ENCODE assay signal across 6 cellular contexts in the genomic region with DNA sequence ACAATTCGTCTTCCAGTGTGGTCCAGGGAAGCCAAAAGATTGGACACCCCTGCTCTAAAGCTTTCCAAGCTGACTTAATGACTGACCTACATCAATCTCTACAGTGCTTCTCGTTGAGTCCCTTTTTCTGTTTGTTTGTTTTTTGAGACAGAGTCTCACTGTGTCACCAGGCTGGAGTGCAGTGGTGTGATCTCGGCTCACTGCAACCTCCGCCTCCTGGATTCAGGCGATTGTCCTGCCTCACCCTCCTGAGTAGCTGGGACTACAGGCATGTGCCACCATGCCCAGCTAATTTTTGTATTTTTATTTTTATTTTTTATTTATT. TPM values are rescaled to one million over a fixed set of nuclear protein-coding genes. Genes with fewer than 3 reads are reported as not detected.
DNase-seq lines count a peak whose midpoint lies in the region; ATAC-seq, FAIRE-seq and TF ChIP-seq lines count a peak whose summit lies in the region.
"Not testable (repeated sequence)": the region's sequence is repeated elsewhere in the genome, so short reads cannot be mapped to it uniquely, and the experiment has no call there.

No MANE protein-coding gene starts in this region.

- H3K36me3 ChIP-seq in HepG2 (replicated peaks in 1 of 2; ENCODE audit: control insufficient read depth in 1 of 2, insufficient read depth in 2 of 2, low read length in 2 of 2), result not testable (repeated sequence)

- not testable (repeated sequence) for H3K27ac Mint-ChIP-seq in WTC11
- H3K27ac Mint-ChIP-seq in type B pancreatic cell, result peak overlapping the region; percentile 39

- 7% methylated on average over 5 of the region's 5 CpGs for WGBS in HepG2 (ENCODE audit: low lambda C conversion rate)

- peak overlapping the region; percentile 91 for H3K9ac ChIP-seq in HepG2 (ENCODE audit: insufficient read depth, low read depth, low read length)

- H3K27ac ChIP-seq in HepG2 (ENCODE audit: extremely low read length, insufficient read depth, low read length), result peak overlapping the region; percentile 98

- in situ Hi-C loops in HepG2 (cut with HindIII; ENCODE audit: extremely low pct_ligation_motif_present, low pct_unique_long_range_greater_than_20kb), result not testable (repeated sequence)

- ATAC-seq in WTC11, result not testable (repeated sequence)
- peak; percentile 2; the same call in 1 of the 3 replicates for ATAC-seq in HepG2

- not testable (repeated sequence) for TF ChIP-seq CTCF in WTC11 (IDR thresholded peaks at IDR 0.05); HepG2 (CRISPR knock-in tag; IDR thresholded peaks at IDR 0.05); type B pancreatic cell (conservative IDR thresholded peaks at IDR 0.05)

- not testable (repeated sequence) for TF ChIP-seq EP300 in HepG2 (IDR thresholded peaks at IDR 0.05; ENCODE audit: low read depth in 2 of 2, low read length in 2 of 2); HepG2 (CRISPR knock-in tag; IDR thresholded peaks at IDR 0.05; ENCODE audit: borderline replicate concordance)

- H3K4me1 Mint-ChIP-seq in WTC11, result peaks cover 30% of the 10 kb centered on the region
- peaks cover 29% of the 10 kb centered on the region for H3K4me1 Mint-ChIP-seq in type B pancreatic cell (ENCODE audit: unreplicated experiment)

- peak overlapping the region in 2 of 3 experiments; percentile 4 to 73; a peak in 4 of 6 replicates for H3K4me3 ChIP-seq in HepG2 (replicated peaks in 1 of 3; ENCODE audit: insufficient read depth in 1 of 3, low read depth in 2 of 3, low read length in 3 of 3)

- CTCF ChIA-PET in WTC11 (lab: Charles Lee), result interaction anchor here (1.2 to 1.3 kb wide), 2 partner anchors 37 to 86 kb away, joined by 3 to 4 read pairs; no protein-coding TSS in a partner anchor
- CTCF ChIA-PET in HepG2 (lab: Yijun Ruan, JAX; ENCODE audit: low intra/inter-chr PET ratio, low total read pairs), result not testable (repeated sequence)

- not testable (repeated sequence) for H2AFZ ChIP-seq in HepG2 (ENCODE audit: low read length)

- H3K4me3 Mint-ChIP-seq in WTC11, type B pancreatic cell: not testable (repeated sequence)

- 0 out of 4 replicates have a peak, but pooled peaks of 1 of the 2 experiments have one; percentile 22 for TF ChIP-seq POLR2A in HepG2 (IDR thresholded peaks at IDR 0.05; ENCODE audit: insufficient read depth in 1 of 2, low read depth in 2 of 2, low read length in 2 of 2)

- not testable (repeated sequence) for TF ChIP-seq RAD21 in HepG2 (CRISPR knock-in tag; IDR thresholded peaks at IDR 0.05)

- H3K9me3 ChIP-seq in HepG2 (ENCODE audit: low read length), result not testable (repeated sequence)

- H3K36me3 Mint-ChIP-seq in WTC11, result peaks cover 11% of the 10 kb centered on the region
- not testable (repeated sequence) for H3K36me3 Mint-ChIP-seq in type B pancreatic cell

- not testable (repeated sequence) for H4K20me1 ChIP-seq in HepG2 (ENCODE audit: insufficient read depth, low read length)

- not testable (repeated sequence) for BruUV-seq in HepG2 (replicated peaks; lab: Mats Ljungman, UMichigan)

- DNase-seq in DMS153 (lab: John Stamatoyannopoulos, UW) (peak; percentile 39), NCI-H1092 treated with DMSO at 0.1 percent for 48 hours (lab: John Stamatoyannopoulos, UW) (peak; percentile 38), NCI-H69 (lab: John Stamatoyannopoulos, UW) (peak; percentile 40), HepG2 (ENCODE audit: low spot score) (peak; percentile 68)
- not testable (repeated sequence) for DNase-seq in WTC11 (ENCODE audit: low spot score); type B pancreatic cell (ENCODE audit: extremely low spot score, unreplicated experiment)

- peak overlapping the region; percentile 98 for H3K4me2 ChIP-seq in HepG2 (ENCODE audit: low read depth, low read length)

- H3K27me3 ChIP-seq in HepG2 (ENCODE audit: control insufficient read depth in 1 of 2, insufficient read depth in 2 of 2, low read length in 2 of 2), result not testable (repeated sequence)

- peaks cover 88% of the 10 kb centered on the region for H3K4me1 ChIP-seq in HepG2 (ENCODE audit: insufficient read depth, low read length)

- not testable (repeated sequence) for H3K27me3 Mint-ChIP-seq in WTC11 (ENCODE audit: low read depth); type B pancreatic cell

- not testable (repeated sequence) for H3K9me3 Mint-ChIP-seq in WTC11, type B pancreatic cell

- H3K79me2 ChIP-seq in HepG2 (ENCODE audit: insufficient read depth, low read length), result peaks cover 30% of the 10 kb centered on the region

- POLR2A ChIA-PET in WTC11 (lab: Charles Lee), result not testable (repeated sequence)
- POLR2A ChIA-PET in HepG2 (lab: Yijun Ruan, JAX), result interaction anchor here (0.8 to 4.4 kb wide), 10 partner anchors 8 to 137 kb away, joined by 3 to 111 read pairs (median 4); a partner anchor contains a TSS

- peak; percentile 47 for FAIRE-seq in HepG2 (lab: Jason Lieb, UNC)

- intact Hi-C loops in HepG2 (cut with micrococcal nuclease; ENCODE audit: unreplicated experiment), result loop anchor here (2.0 to 10.0 kb wide), 2 partner anchors 13 to 119 kb away; a partner anchor contains a TSS

RNA-seq across cellular contexts. Expression of a gene that starts 4.5 kb away (rescaled TPM):
- total RNA-seq in WTC11 (2021) (19.7 to 21.1 TPM (median 20.5 TPM) in 3 replicates), HepG2 (2016; rRNA removed; fragmentation: Illumina TruSeq; extraction: Trizol) (7.6 and 13.3 TPM in 2 replicates), type B pancreatic cell (ENCODE audit: low replicate concordance) (17.1 and 18.6 TPM in 2 replicates)
- total RNA-seq in HepG2 (2016; cell fraction: cytosol; rRNA removed; fragmentation: Illumina TruSeq; extraction: Trizol; ENCODE audit: low read depth), result 7.4 and 7.6 TPM in 2 replicates
- 6.9 and 15.0 TPM in 2 replicates for total RNA-seq in HepG2 (2016; cell fraction: insoluble cytoplasmic fraction; rRNA removed; fragmentation: Illumina TruSeq; extraction: Trizol)
- total RNA-seq in HepG2 (2016; cell fraction: membrane; rRNA removed; fragmentation: Illumina TruSeq; extraction: Trizol), result 13.7 and 13.8 TPM in 2 replicates
- total RNA-seq in HepG2 (2016; cell fraction: nucleus; rRNA removed; fragmentation: Illumina TruSeq; extraction: Trizol), result 16.9 and 26.9 TPM in 2 replicates
- polyA plus RNA-seq in HepG2 (2011; rRNA removed), result 37.5 and 55.7 TPM in 2 replicates
- polyA plus RNA-seq in HepG2 (2011; cell fraction: cytosol; rRNA removed), result 29.8 and 35.9 TPM in 2 replicates
- polyA plus RNA-seq in HepG2 (2011; cell fraction: nucleus; rRNA removed), result 186 and 193 TPM in 2 replicates
- polyA plus RNA-seq in HepG2 (2012), result 30.1 and 41.7 TPM in 2 replicates
- polyA plus RNA-seq in HepG2 (2016; cell fraction: cytosol; fragmentation: Illumina TruSeq; extraction: Trizol; ENCODE audit: low read depth), result 5.5 and 5.7 TPM in 2 replicates
- polyA plus RNA-seq in HepG2 (2016; cell fraction: insoluble cytoplasmic fraction; fragmentation: Illumina TruSeq; extraction: Trizol; ENCODE audit: low read depth), result 9.8 and 12.7 TPM in 2 replicates
- 11.2 and 11.5 TPM in 2 replicates for polyA plus RNA-seq in HepG2 (2016; cell fraction: membrane; fragmentation: Illumina TruSeq; extraction: Trizol; ENCODE audit: low read depth)
- 72.0 and 77.2 TPM in 2 replicates for polyA plus RNA-seq in HepG2 (2016; cell fraction: nucleus; fragmentation: Illumina TruSeq; extraction: Trizol; ENCODE audit: insufficient read depth, low read depth)
- polyA minus RNA-seq in HepG2 (2011; rRNA and poly(A)+ RNA removed; ENCODE audit: low replicate concordance), result 39.8 and 51.7 TPM in 2 replicates
- 21.2 and 22.1 TPM in 2 replicates for polyA minus RNA-seq in HepG2 (2011; cell fraction: cytosol; rRNA and poly(A)+ RNA removed)
- 47.1 and 54.0 TPM in 2 replicates for polyA minus RNA-seq in HepG2 (2011; cell fraction: nucleus; rRNA and poly(A)+ RNA removed)

RNA-seq across cellular contexts. Expression of a gene that starts 7.3 kb away (rescaled TPM):
- total RNA-seq in WTC11 (2021), result 90.5 to 98.7 TPM (median 90.8 TPM) in 3 replicates
- total RNA-seq in HepG2 (2016; rRNA removed; fragmentation: Illumina TruSeq; extraction: Trizol), result 45.7 and 106 TPM in 2 replicates
- total RNA-seq in HepG2 (2016; cell fraction: cytosol; rRNA removed; fragmentation: Illumina TruSeq; extraction: Trizol; ENCODE audit: low read depth), result 46.6 and 48.3 TPM in 2 replicates
- total RNA-seq in HepG2 (2016; cell fraction: insoluble cytoplasmic fraction; rRNA removed; fragmentation: Illumina TruSeq; extraction: Trizol), result 43.7 and 101 TPM in 2 replicates
- total RNA-seq in HepG2 (2016; cell fraction: membrane; rRNA removed; fragmentation: Illumina TruSeq; extraction: Trizol), result 27.1 and 30.3 TPM in 2 replicates
- 179 and 193 TPM in 2 replicates for total RNA-seq in HepG2 (2016; cell fraction: nucleus; rRNA removed; fragmentation: Illumina TruSeq; extraction: Trizol)
- 77.9 and 88.0 TPM in 2 replicates for polyA plus RNA-seq in HepG2 (2011; rRNA removed)
- polyA plus RNA-seq in HepG2 (2011; cell fraction: cytosol; rRNA removed), result 20.9 and 33.5 TPM in 2 replicates
- 552 and 945 TPM in 2 replicates for polyA plus RNA-seq in HepG2 (2011; cell fraction: nucleus; rRNA removed)
- polyA plus RNA-seq in HepG2 (2012), result 51.2 and 57.6 TPM in 2 replicates
- 6.7 and 7.8 TPM in 2 replicates for polyA plus RNA-seq in HepG2 (2016; cell fraction: cytosol; fragmentation: Illumina TruSeq; extraction: Trizol; ENCODE audit: low read depth)
- 40.2 and 46.3 TPM in 2 replicates for polyA plus RNA-seq in HepG2 (2016; cell fraction: insoluble cytoplasmic fraction; fragmentation: Illumina TruSeq; extraction: Trizol; ENCODE audit: low read depth)
- polyA plus RNA-seq in HepG2 (2016; cell fraction: membrane; fragmentation: Illumina TruSeq; extraction: Trizol; ENCODE audit: low read depth), result 13.5 and 16.8 TPM in 2 replicates
- polyA plus RNA-seq in HepG2 (2016; cell fraction: nucleus; fragmentation: Illumina TruSeq; extraction: Trizol; ENCODE audit: insufficient read depth, low read depth), result 471 and 532 TPM in 2 replicates
- 118 and 216 TPM in 2 replicates for polyA minus RNA-seq in HepG2 (2011; rRNA and poly(A)+ RNA removed; ENCODE audit: low replicate concordance)
- polyA minus RNA-seq in HepG2 (2011; cell fraction: cytosol; rRNA and poly(A)+ RNA removed), result 14.8 and 19.6 TPM in 2 replicates
- polyA minus RNA-seq in HepG2 (2011; cell fraction: nucleus; rRNA and poly(A)+ RNA removed), result 151 and 196 TPM in 2 replicates
- 21.9 and 73.3 TPM in 2 replicates for total RNA-seq in type B pancreatic cell (ENCODE audit: low replicate concordance)

RNA-seq across cellular contexts. Expression of a gene that starts 49.6 kb away (rescaled TPM):
- 113 to 155 TPM (median 127 TPM) in 3 replicates for total RNA-seq in WTC11 (2021)
- total RNA-seq in HepG2 (2016; rRNA removed; fragmentation: Illumina TruSeq; extraction: Trizol), result 98.4 and 138 TPM in 2 replicates
- 70.6 and 87.2 TPM in 2 replicates for total RNA-seq in HepG2 (2016; cell fraction: cytosol; rRNA removed; fragmentation: Illumina TruSeq; extraction: Trizol; ENCODE audit: low read depth)
- total RNA-seq in HepG2 (2016; cell fraction: insoluble cytoplasmic fraction; rRNA removed; fragmentation: Illumina TruSeq; extraction: Trizol), result 75.7 and 144 TPM in 2 replicates
- 50.6 and 58.6 TPM in 2 replicates for total RNA-seq in HepG2 (2016; cell fraction: membrane; rRNA removed; fragmentation: Illumina TruSeq; extraction: Trizol)
- 110 and 124 TPM in 2 replicates for total RNA-seq in HepG2 (2016; cell fraction: nucleus; rRNA removed; fragmentation: Illumina TruSeq; extraction: Trizol)
- 206 and 274 TPM in 2 replicates for polyA plus RNA-seq in HepG2 (2011; rRNA removed)
- 65.2 and 80.6 TPM in 2 replicates for polyA plus RNA-seq in HepG2 (2011; cell fraction: cytosol; rRNA removed)
- 1,625 and 1,754 TPM in 2 replicates for polyA plus RNA-seq in HepG2 (2011; cell fraction: nucleus; rRNA removed)
- 188 and 209 TPM in 2 replicates for polyA plus RNA-seq in HepG2 (2012)
- 17.8 and 22.1 TPM in 2 replicates for polyA plus RNA-seq in HepG2 (2016; cell fraction: cytosol; fragmentation: Illumina TruSeq; extraction: Trizol; ENCODE audit: low read depth)
- polyA plus RNA-seq in HepG2 (2016; cell fraction: insoluble cytoplasmic fraction; fragmentation: Illumina TruSeq; extraction: Trizol; ENCODE audit: low read depth), result 69.5 and 77.6 TPM in 2 replicates
- polyA plus RNA-seq in HepG2 (2016; cell fraction: membrane; fragmentation: Illumina TruSeq; extraction: Trizol; ENCODE audit: low read depth), result 24.7 and 32.6 TPM in 2 replicates
- 312 and 330 TPM in 2 replicates for polyA plus RNA-seq in HepG2 (2016; cell fraction: nucleus; fragmentation: Illumina TruSeq; extraction: Trizol; ENCODE audit: insufficient read depth, low read depth)
- polyA minus RNA-seq in HepG2 (2011; rRNA and poly(A)+ RNA removed; ENCODE audit: low replicate concordance), result 107 and 121 TPM in 2 replicates
- 35.2 and 43.3 TPM in 2 replicates for polyA minus RNA-seq in HepG2 (2011; cell fraction: cytosol; rRNA and poly(A)+ RNA removed)
- 166 and 179 TPM in 2 replicates for polyA minus RNA-seq in HepG2 (2011; cell fraction: nucleus; rRNA and poly(A)+ RNA removed)
- 170 and 184 TPM in 2 replicates for total RNA-seq in type B pancreatic cell (ENCODE audit: low replicate concordance)
